ENCODE assay signal across 11 cellular contexts in the genomic region with DNA sequence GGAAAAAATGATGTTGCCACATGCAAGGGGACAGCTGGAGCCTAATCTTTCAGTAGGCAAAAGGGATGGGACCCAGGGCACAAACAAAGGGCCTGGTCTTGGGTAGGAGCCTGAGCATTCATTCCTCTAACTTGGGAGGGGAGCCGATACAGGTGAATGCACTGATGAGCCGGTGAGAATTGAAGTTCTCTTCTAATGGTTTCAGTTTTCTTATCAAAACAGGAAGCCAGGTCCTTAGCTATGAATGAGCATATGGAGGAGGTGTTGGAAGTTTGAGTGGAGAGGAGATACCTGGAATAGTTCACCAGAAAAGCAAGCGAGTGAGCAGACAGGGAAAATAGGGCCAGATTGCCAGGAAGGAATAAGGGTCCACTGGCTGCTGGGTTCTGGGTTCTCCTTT.
A peak's percentile ranks its signal among the peaks of the same experiment; 100 is the strongest.
DNase-seq lines count a peak whose midpoint lies in the region; ATAC-seq lines count a peak whose summit lies in the region.
"Had no signal": no experiment of that assay in that cellular context is flagged by ENCODE, and none has a peak within 500 bp of the region (broad histone marks: within the 10 kb centered on the region; RNA-seq: fewer than 3 reads in every experiment).

No MANE protein-coding gene starts in this region.

- peak; percentile 18 for DNase-seq in central memory CD4-positive, alpha-beta T cell
- DNase-seq in NCI-H1417 (lab: John Stamatoyannopoulos, UW) (no peak), NCI-H1436 (lab: John Stamatoyannopoulos, UW) (no peak)
- DNase-seq in activated CD8-positive, alpha-beta memory T cell treated with anti-CD3 and anti-CD28 coated beads, Interleukin-2, amount 50 U/mL, for 4 hours = no peak
- DNase-seq in stimulated activated CD4-positive, alpha-beta T cell treated with anti-CD3 and anti-CD28 coated beads, Interleukin-4, amount 100 ng/mL, for 4 hours = no peak
- DNase-seq: DMS79, NCI-H2107, SK-N-SH had no signal

- ATAC-seq in GM18499 (IDR thresholded peaks at IDR 0.05; ENCODE audit: insufficient read depth, unreplicated experiment) (peak; percentile 32), GM19397 (IDR thresholded peaks at IDR 0.05; ENCODE audit: unreplicated experiment) (peak; percentile 46), HG03103 (IDR thresholded peaks at IDR 0.05; ENCODE audit: low read depth, unreplicated experiment) (peak; percentile 48)
